ENCODE assay signal across 8 cellular contexts in the genomic region with DNA sequence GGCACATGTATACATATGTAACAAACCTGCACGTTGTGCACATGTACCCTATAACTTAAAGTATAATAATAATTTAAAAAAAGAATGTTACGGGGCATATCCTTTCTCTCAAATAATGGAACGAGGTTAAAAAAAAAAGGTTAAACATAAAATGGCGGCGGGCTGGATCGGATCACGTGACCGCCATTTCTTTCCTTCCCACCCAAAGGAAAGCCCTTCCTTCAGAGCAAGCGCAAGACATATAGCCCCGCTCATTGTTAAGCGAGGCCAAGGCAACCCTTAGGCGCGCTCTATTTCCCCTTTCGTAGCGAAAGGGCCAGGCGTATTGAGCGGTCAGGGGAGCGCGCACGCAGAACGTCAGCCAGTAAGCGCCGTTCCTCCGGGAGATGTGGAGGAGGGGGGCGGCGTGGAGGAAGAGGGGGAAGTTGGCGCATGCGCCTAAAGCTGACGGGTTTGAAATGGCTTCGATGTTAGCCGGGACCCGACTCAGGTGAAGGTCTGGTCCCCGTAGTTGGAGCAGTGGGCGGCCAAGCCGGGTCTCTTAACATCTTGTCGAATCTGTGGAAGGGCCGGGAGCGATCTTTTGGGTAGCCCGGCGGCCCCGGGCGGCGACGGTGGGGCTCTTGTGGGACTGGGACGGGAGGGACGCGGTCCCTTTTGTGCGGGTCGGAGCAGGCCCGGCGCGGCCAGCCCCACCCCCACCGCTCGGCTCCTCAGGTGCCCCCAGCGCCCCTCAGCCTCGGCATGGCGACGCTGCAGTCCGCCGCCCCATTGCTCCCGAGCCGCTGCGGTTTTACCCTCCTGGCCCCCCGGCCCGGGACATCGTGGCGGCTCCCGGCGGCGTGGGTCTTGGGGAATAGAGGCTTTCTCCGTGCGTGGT. TPM values are rescaled to one million over a fixed set of nuclear protein-coding genes. Genes with fewer than 3 reads are reported as not detected.
A peak's percentile ranks its signal among the peaks of the same experiment; 100 is the strongest.
DNase-seq lines count a peak whose midpoint lies in the region; ATAC-seq and TF ChIP-seq lines count a peak whose summit lies in the region.

A gene with protein sequence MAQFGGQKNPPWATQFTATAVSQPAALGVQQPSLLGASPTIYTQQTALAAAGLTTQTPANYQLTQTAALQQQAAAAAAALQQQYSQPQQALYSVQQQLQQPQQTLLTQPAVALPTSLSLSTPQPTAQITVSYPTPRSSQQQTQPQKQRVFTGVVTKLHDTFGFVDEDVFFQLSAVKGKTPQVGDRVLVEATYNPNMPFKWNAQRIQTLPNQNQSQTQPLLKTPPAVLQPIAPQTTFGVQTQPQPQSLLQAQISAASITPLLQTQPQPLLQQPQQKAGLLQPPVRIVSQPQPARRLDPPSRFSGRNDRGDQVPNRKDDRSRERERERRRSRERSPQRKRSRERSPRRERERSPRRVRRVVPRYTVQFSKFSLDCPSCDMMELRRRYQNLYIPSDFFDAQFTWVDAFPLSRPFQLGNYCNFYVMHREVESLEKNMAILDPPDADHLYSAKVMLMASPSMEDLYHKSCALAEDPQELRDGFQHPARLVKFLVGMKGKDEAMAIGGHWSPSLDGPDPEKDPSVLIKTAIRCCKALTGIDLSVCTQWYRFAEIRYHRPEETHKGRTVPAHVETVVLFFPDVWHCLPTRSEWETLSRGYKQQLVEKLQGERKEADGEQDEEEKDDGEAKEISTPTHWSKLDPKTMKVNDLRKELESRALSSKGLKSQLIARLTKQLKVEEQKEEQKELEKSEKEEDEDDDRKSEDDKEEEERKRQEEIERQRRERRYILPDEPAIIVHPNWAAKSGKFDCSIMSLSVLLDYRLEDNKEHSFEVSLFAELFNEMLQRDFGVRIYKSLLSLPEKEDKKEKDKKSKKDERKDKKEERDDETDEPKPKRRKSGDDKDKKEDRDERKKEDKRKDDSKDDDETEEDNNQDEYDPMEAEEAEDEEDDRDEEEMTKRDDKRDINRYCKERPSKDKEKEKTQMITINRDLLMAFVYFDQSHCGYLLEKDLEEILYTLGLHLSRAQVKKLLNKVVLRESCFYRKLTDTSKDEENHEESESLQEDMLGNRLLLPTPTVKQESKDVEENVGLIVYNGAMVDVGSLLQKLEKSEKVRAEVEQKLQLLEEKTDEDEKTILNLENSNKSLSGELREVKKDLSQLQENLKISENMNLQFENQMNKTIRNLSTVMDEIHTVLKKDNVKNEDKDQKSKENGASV (plus strand): TSS at position 447 of the 880 bp plus-strand sequence. CDS start 1,266 bp downstream, outside the sequence.

- no peaks in the 10 kb centered on the region for H3K9me2 ChIP-seq in PC-9 (ENCODE audit: insufficient read depth)

- no peaks in the 10 kb centered on the region for H4K20me1 ChIP-seq in PC-9 (ENCODE audit: insufficient read depth)

- DNase-seq in DMS153 (lab: John Stamatoyannopoulos, UW): peak; percentile 98
- peak; percentile 99 for DNase-seq in Jurkat, Clone E6-1 (ENCODE audit: low read depth, low spot score)
- peak; percentile 96 to 97 for DNase-seq in PC-9
- DNase-seq in activated T-cell treated with anti-CD3 and anti-CD28 coated beads, Interleukin-2, amount 50 U/mL, for 1 hour: peak; percentile 94
- peak; percentile 89 for DNase-seq in epithelial cell of prostate (ENCODE audit: low read depth, low spot score)
- peak; percentile 97 to 98 (median 97) for DNase-seq in mucosa of descending colon
- DNase-seq in stimulated activated CD8-positive, alpha-beta memory T cell treated with anti-CD3 and anti-CD28 coated beads, Interleukin-4, amount 100 ng/mL, for 24 hours (ENCODE audit: low read depth): peak; percentile 95

- peak within 1 kb of the TSS; percentile 97 for H3K4me2 ChIP-seq in PC-9

- H3F3A ChIP-seq in PC-9 (ENCODE audit: insufficient read depth, low read depth): peaks cover 19% of the 10 kb centered on the region; the same call in 1 of the 2 replicates

- H3K27ac ChIP-seq in PC-9 (peak within 1 kb of the TSS; percentile 87), epithelial cell of prostate (peak within 1 kb of the TSS; percentile 89)

- CTCF ChIA-PET in PC-9 (lab: Charles Lee): no interaction called here

- H3K9me3 ChIP-seq in PC-9 (ENCODE audit: insufficient read depth, low read depth) (no peaks in the 10 kb centered on the region), mucosa of descending colon (no peaks in the 10 kb centered on the region)

- no peaks in the 10 kb centered on the region for H3K27me3 ChIP-seq in PC-9 (ENCODE audit: insufficient read depth, low read depth)

- intact Hi-C loops in PC-9 (cut with micrococcal nuclease; ENCODE audit: unreplicated experiment) (loop anchor here (1.0 to 2.0 kb wide), 3 partner anchors 170 to 250 kb away; partner anchors contain the start of genes DNA2 and SLC25A16), mucosa of descending colon (cut with DNase I, micrococcal nuclease) (no loop called here)

- TF ChIP-seq CTCF in PC-9 (conservative IDR thresholded peaks at IDR 0.05): no peak
- TF ChIP-seq CTCF in mucosa of descending colon (IDR thresholded peaks at IDR 0.05): no peak

- H3K4me1 ChIP-seq in PC-9 (replicated peaks; ENCODE audit: insufficient read depth): peaks cover 10% of the 10 kb centered on the region
- peaks cover 7% of the 10 kb centered on the region for H3K4me1 ChIP-seq in mucosa of descending colon (ENCODE audit: low read depth)

- peak; percentile 98 for ATAC-seq in GM21619 (IDR thresholded peaks at IDR 0.05; ENCODE audit: unreplicated experiment)
- peak; percentile 100 for ATAC-seq in mucosa of descending colon

- POLR2A ChIA-PET in PC-9 (lab: Charles Lee; ENCODE audit: unreplicated experiment): interaction anchor here (0.7 kb wide), 1 partner anchor 172 kb away, joined by 3 read pairs; no protein-coding TSS in a partner anchor

- H3K36me3 ChIP-seq in PC-9 (ENCODE audit: low read depth): peaks cover 24% of the 10 kb centered on the region
- H3K36me3 ChIP-seq in mucosa of descending colon (ENCODE audit: low read depth): no peaks in the 10 kb centered on the region

- H3K79me2 ChIP-seq in PC-9 (ENCODE audit: low read depth): peaks cover 29% of the 10 kb centered on the region

- peak within 1 kb of the TSS; percentile 91 for H3K4me3 ChIP-seq in Jurkat, Clone E6-1 (ENCODE audit: low read length)
- H3K4me3 ChIP-seq in PC-9 (peak within 1 kb of the TSS; percentile 85), mucosa of descending colon (peak within 1 kb of the TSS; percentile 78)

- peak within 1 kb of the TSS; percentile 95 for H2AFZ ChIP-seq in PC-9

- TSS peak; percentile 77 for BruUV-seq in PC-9 (replicated peaks; lab: Mats Ljungman, UMichigan)

RNA-seq across cellular contexts. Expression of the gene that starts here (rescaled TPM):
- polyA plus RNA-seq in Jurkat, Clone E6-1 (2012; ENCODE audit: insufficient read depth, insufficient read length): 85.3 TPM
- total RNA-seq in PC-9 (2021) (66.1 and 98.3 TPM in 2 replicates), mucosa of descending colon (10 to 100 TPM; 45.6 to 58.2 (median 49.1) TPM)

Comparison
In these comparisons a context has a peak if more than half of its experiments do, and no peak if none do; other contexts are left out.
1. Peak in every context shown above with its lines: DNase-seq, ATAC-seq, H3K4me3 ChIP-seq and H3K27ac ChIP-seq.